In the genomic region with DNA sequence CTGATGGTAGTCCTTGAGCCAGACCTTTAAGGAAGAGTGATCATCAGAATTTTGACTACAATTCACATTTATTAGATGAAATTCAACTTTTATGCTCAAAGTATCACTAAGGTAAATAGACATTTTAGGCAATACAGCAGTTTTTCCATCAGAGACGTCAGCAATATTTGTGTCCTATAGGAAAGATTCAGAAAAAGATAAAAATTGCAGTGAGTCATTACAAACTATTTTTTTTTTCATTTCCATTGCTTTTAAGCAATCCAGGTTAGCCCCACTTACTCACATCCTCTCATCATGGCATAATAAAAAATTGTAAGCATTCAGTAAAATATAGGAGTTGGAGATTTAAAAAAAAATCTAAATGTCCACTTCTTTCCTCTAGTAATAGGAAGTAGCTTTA, we compare ENCODE assay signal across 16 cellular contexts. TPM values are rescaled to one million over a fixed set of nuclear protein-coding genes. Genes with fewer than 3 reads are reported as not detected.
DNase-seq lines count a peak whose midpoint lies in the region; ATAC-seq and TF ChIP-seq lines count a peak whose summit lies in the region.
"Had no signal": no experiment of that assay in that cellular context is flagged by ENCODE, and none has a peak within 500 bp of the region (broad histone marks: within the 10 kb centered on the region; RNA-seq: fewer than 3 reads in every experiment).

No MANE protein-coding gene starts in this region.

- in situ Hi-C loops in GM23248 (cut with MboI) = no loop called here

- no peaks in the 10 kb centered on the region for H3K79me2 ChIP-seq in GM23248 (ENCODE audit: insufficient read depth)

- H3K27me3 ChIP-seq in GM23248 (replicated peaks; ENCODE audit: insufficient read depth) = no peaks in the 10 kb centered on the region
- H3K27me3 ChIP-seq in RWPE2 (ENCODE audit: insufficient read depth, poor library complexity, severe bottlenecking) = no peaks in the 10 kb centered on the region
- H3K27me3 ChIP-seq: SJSA1 had no signal

- H3K27ac ChIP-seq in GM23248 (no peak overlapping the region), RWPE2 (ENCODE audit: poor library complexity, severe bottlenecking) (peak overlapping the region; percentile 35)
- H3K27ac ChIP-seq: C4-2B, SJSA1 had no signal

- H3K4me3 ChIP-seq in GM23248 (no peak overlapping the region), RWPE2 (ENCODE audit: severe bottlenecking) (no peak overlapping the region)
- H3K4me3 ChIP-seq: SJSA1 had no signal

- H2AFZ ChIP-seq in GM23248 = no peak overlapping the region

- no peaks in the 10 kb centered on the region for H4K20me1 ChIP-seq in GM23248 (ENCODE audit: insufficient read depth)

- H3K36me3 ChIP-seq in GM23248 (ENCODE audit: low read depth) (no peaks in the 10 kb centered on the region), RWPE2 (ENCODE audit: low read depth) (no peaks in the 10 kb centered on the region)
- H3K36me3 ChIP-seq: SJSA1 had no signal

- no peak overlapping the region for H3K4me2 ChIP-seq in GM23248 (ENCODE audit: unreplicated experiment)

- H3K4me1 ChIP-seq in GM23248 (ENCODE audit: insufficient read depth) (no peaks in the 10 kb centered on the region), RWPE2 (ENCODE audit: insufficient read depth, poor library complexity, severe bottlenecking) (peaks cover 11% of the 10 kb centered on the region)
- H3K4me1 ChIP-seq: SJSA1 had no signal

- DNase-seq in GM23248 = peak; percentile 33
- no peak for DNase-seq in RWPE2 (ENCODE audit: low spot score)
- peak; percentile 2 for DNase-seq in dermis blood vessel endothelial cell
- DNase-seq in iris pigment epithelial cell (ENCODE audit: low read depth) = peak; percentile 71
- DNase-seq in NCI-H146 (lab: John Stamatoyannopoulos, UW) = no peak
- DNase-seq in NCI-H187 (lab: John Stamatoyannopoulos, UW) = no peak
- DNase-seq: DND-41, HFFc6, Karpas-422, NCI-H2029, NCI-H2171 treated with DMSO at 0.1 percent for 48 hours, NCI-H446 treated with DMSO at 0.1 percent for 48 hours, NCI-H748 treated with DMSO at 0.1 percent for 48 hours had no signal

- 36 to 54% methylated on average over 1 of the region's 1 CpG for WGBS in GM23248 (ENCODE audit: low coverage in 1 of 2, low lambda C conversion rate in 2 of 2, missing lambda C conversion rate in 2 of 2), 2 experiments

- H3F3A ChIP-seq in GM23248 (ENCODE audit: insufficient read depth) = no peaks in the 10 kb centered on the region

- H3K9ac ChIP-seq in GM23248 = no peak overlapping the region

- H3K9me3 ChIP-seq in GM23248 (ENCODE audit: low read depth) (no peaks in the 10 kb centered on the region), RWPE2 (ENCODE audit: severe bottlenecking) (no peaks in the 10 kb centered on the region)
- H3K9me3 ChIP-seq: SJSA1 had no signal

- ATAC-seq in RWPE2 (ENCODE audit: low read depth) (peak; percentile 74), GM19455 (IDR thresholded peaks at IDR 0.05; ENCODE audit: unreplicated experiment) (no peak)

- TF ChIP-seq CTCF in RWPE2 (IDR thresholded peaks at IDR 0.05; ENCODE audit: poor library complexity, severe bottlenecking) = no peak

- H3K9me2 ChIP-seq in GM23248 (ENCODE audit: insufficient read depth) = no peaks in the 10 kb centered on the region; the same call in 1 of the 2 replicates

RNA-seq across cellular contexts. Expression of gene MSANTD4, which starts 46.9 kb away (rescaled TPM):
- total RNA-seq in GM23248 (2014; rRNA removed; shearing (Covaris generic)) = 22.6 TPM in 2 replicates
- 9.1 and 9.8 TPM in 2 replicates for polyA plus RNA-seq in GM23248 (2016; fragmentation: Nextera tagmentation; extraction: Ambion mirVana)
- total RNA-seq in dermis blood vessel endothelial cell = 27.8 and 34.4 TPM in 2 replicates

Comparison
In these comparisons a context has a peak if more than half of its experiments do, and no peak if none do; other contexts are left out.
1. DNase-seq: peak in GM23248 (single experiment), dermis blood vessel endothelial cell (single experiment) and iris pigment epithelial cell (single experiment); none in RWPE2 (single experiment), NCI-H146 (single experiment) and NCI-H187 (0 of 2).